21 cellular contexts compared by ENCODE assay signal in the genomic region with DNA sequence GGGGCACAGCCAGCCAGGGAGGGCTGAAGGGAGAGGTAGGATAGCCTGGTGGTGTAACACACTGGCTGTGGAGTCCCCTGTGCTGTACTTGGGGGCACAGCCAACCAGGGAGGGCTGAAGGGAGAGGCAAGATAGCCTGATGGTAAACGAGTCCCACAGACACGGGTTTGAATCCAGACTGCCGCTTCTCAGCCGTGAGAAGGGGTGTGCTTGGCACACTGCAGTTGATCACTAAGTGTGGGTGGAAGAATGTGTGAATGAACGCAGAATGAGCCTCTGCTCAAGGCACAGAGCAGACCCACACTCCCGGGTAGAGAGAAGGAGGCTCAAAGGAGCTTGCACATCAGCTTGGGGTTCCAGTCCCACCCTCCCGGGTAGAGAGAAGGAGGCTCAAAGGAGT.
A peak's percentile ranks its signal among the peaks of the same experiment; 100 is the strongest.
DNase-seq lines count a peak whose midpoint lies in the region; ATAC-seq, FAIRE-seq and TF ChIP-seq lines count a peak whose summit lies in the region.
"Had no signal": no experiment of that assay in that cellular context is flagged by ENCODE, and none has a peak within 500 bp of the region (broad histone marks: within the 10 kb centered on the region; RNA-seq: fewer than 3 reads in every experiment).

No MANE protein-coding gene starts in this region.

- H3K4me3 ChIP-seq in mucosa of descending colon = no peak overlapping the region
- H3K4me3 ChIP-seq: A549 had no signal

- H3K36me3 ChIP-seq in mucosa of descending colon (ENCODE audit: low read depth) = peaks cover 18% of the 10 kb centered on the region
- H3K36me3 ChIP-seq: BE2C had no signal

- H3K36me3 Mint-ChIP-seq in natural killer cell treated with Interleukin-12 subunit alpha and Interleukin-12 subunit beta and Interleukin-15 and Interleukin-18, amount 100 ng/mL, for 72 hours = peaks cover 23% of the 10 kb centered on the region
- H3K36me3 Mint-ChIP-seq in natural killer cell (peaks cover 14% of the 10 kb centered on the region), chondrocyte (ENCODE audit: low read depth) (peaks cover 35% of the 10 kb centered on the region)
- H3K36me3 Mint-ChIP-seq in activated T-cell treated with anti-CD3 and anti-CD28 coated beads, Interleukin-2, amount 50 U/mL, for 24 hours (ENCODE audit: low read depth) = peaks cover 71% of the 10 kb centered on the region

- no peaks in the 10 kb centered on the region for H3K4me1 ChIP-seq in mucosa of descending colon (ENCODE audit: low read depth)
- H3K4me1 ChIP-seq: BE2C had no signal

- DNase-seq in natural killer cell treated with Interleukin-12 subunit alpha and Interleukin-12 subunit beta and Interleukin-15 and Interleukin-18, amount 100 ng/mL, for 72 hours (ENCODE audit: low spot score) = peak; percentile 13
- DNase-seq in natural killer cell (no peak), chondrocyte (ENCODE audit: low spot score) (peak; percentile 35), mucosa of descending colon (peak in 2 of 3 donors; percentile 10), T-helper 1 cell (no peak), GM12891 (ENCODE audit: insufficient read length, low spot score) (no peak)
- no peak for DNase-seq in activated T-cell treated with anti-CD3 and anti-CD28 coated beads, Interleukin-2, amount 50 U/mL, for 24 hours
- DNase-seq: BE2C; CD8-positive, alpha-beta T cell; COR-L47; DMS153; DMS79 treated with DMSO at 0.1 percent for 48 hours; EL; HCEC 1CT; HFFc6 had no signal

- intact Hi-C loops in natural killer cell (cut with micrococcal nuclease) = no loop called here
- intact Hi-C loops in mucosa of descending colon (cut with DNase I, micrococcal nuclease) = no loop called here

- H3K27ac Mint-ChIP-seq in natural killer cell treated with Interleukin-12 subunit alpha and Interleukin-12 subunit beta and Interleukin-15 and Interleukin-18, amount 100 ng/mL, for 72 hours = no peak overlapping the region
- H3K27ac Mint-ChIP-seq in natural killer cell (no peak overlapping the region), chondrocyte (ENCODE audit: unreplicated experiment) (no peak overlapping the region)
- H3K27ac Mint-ChIP-seq in activated T-cell treated with anti-CD3 and anti-CD28 coated beads, Interleukin-2, amount 50 U/mL, for 24 hours = no peak overlapping the region
- H3K27ac Mint-ChIP-seq: CD8-positive, alpha-beta T cell; HFFc6 had no signal

- H3K4me3 Mint-ChIP-seq in natural killer cell treated with Interleukin-12 subunit alpha and Interleukin-12 subunit beta and Interleukin-15 and Interleukin-18, amount 100 ng/mL, for 72 hours = no peak overlapping the region
- no peak overlapping the region for H3K4me3 Mint-ChIP-seq in natural killer cell
- H3K4me3 Mint-ChIP-seq in chondrocyte (ENCODE audit: unreplicated experiment) = no peak overlapping the region
- H3K4me3 Mint-ChIP-seq in activated T-cell treated with anti-CD3 and anti-CD28 coated beads, Interleukin-2, amount 50 U/mL, for 24 hours = no peak overlapping the region
- H3K4me3 Mint-ChIP-seq: CD8-positive, alpha-beta T cell; HFFc6 had no signal

- FAIRE-seq in GM12891 (lab: Jason Lieb, UNC) = no peak
- FAIRE-seq: A549, D721Med, G401.6, GM19239, HepG2, HTR-8/SVneo had no signal

- H3K9me3 ChIP-seq in mucosa of descending colon = no peaks in the 10 kb centered on the region
- H3K9me3 ChIP-seq: BE2C had no signal

- peaks cover 0 to 3% of the 10 kb centered on the region in 2 donors for H3K4me1 Mint-ChIP-seq in natural killer cell treated with Interleukin-12 subunit alpha and Interleukin-12 subunit beta and Interleukin-15 and Interleukin-18, amount 100 ng/mL, for 72 hours (ENCODE audit: low read depth in 2 of 2)
- H3K4me1 Mint-ChIP-seq in natural killer cell = peaks cover 0 to 3% of the 10 kb centered on the region in 2 donors
- no peaks in the 10 kb centered on the region for H3K4me1 Mint-ChIP-seq in chondrocyte (ENCODE audit: low read depth)
- no peaks in the 10 kb centered on the region for H3K4me1 Mint-ChIP-seq in activated T-cell treated with anti-CD3 and anti-CD28 coated beads, Interleukin-2, amount 50 U/mL, for 24 hours (ENCODE audit: low read depth)

- TF ChIP-seq CTCF in natural killer cell (IDR thresholded peaks at IDR 0.05) (no peak), chondrocyte (IDR thresholded peaks at IDR 0.05) (no peak), mucosa of descending colon (IDR thresholded peaks at IDR 0.05) (no peak)

- ATAC-seq in natural killer cell treated with Interleukin-12 subunit alpha and Interleukin-12 subunit beta and Interleukin-15 and Interleukin-18, amount 100 ng/mL, for 72 hours = no peak
- ATAC-seq in natural killer cell = no peak
- ATAC-seq in mucosa of descending colon = no peak
- ATAC-seq: A549; CD8-positive, alpha-beta T cell had no signal

- TF ChIP-seq POLR2A in GM12891 (IDR thresholded peaks at IDR 0.05; ENCODE audit: low read depth, low read length) = no peak

- H3K9me3 Mint-ChIP-seq in natural killer cell treated with Interleukin-12 subunit alpha and Interleukin-12 subunit beta and Interleukin-15 and Interleukin-18, amount 100 ng/mL, for 72 hours = peaks cover 4% of the 10 kb centered on the region
- peaks cover 0 to 4% of the 10 kb centered on the region in 2 donors for H3K9me3 Mint-ChIP-seq in natural killer cell
- peaks cover 5% of the 10 kb centered on the region for H3K9me3 Mint-ChIP-seq in chondrocyte (ENCODE audit: low read depth)
- H3K9me3 Mint-ChIP-seq in activated T-cell treated with anti-CD3 and anti-CD28 coated beads, Interleukin-2, amount 50 U/mL, for 24 hours = peaks cover 5% of the 10 kb centered on the region

- no peaks in the 10 kb centered on the region for H3K27me3 Mint-ChIP-seq in natural killer cell treated with Interleukin-12 subunit alpha and Interleukin-12 subunit beta and Interleukin-15 and Interleukin-18, amount 100 ng/mL, for 72 hours
- no peaks in the 10 kb centered on the region for H3K27me3 Mint-ChIP-seq in natural killer cell (ENCODE audit: low read depth in 2 of 2)
- H3K27me3 Mint-ChIP-seq in chondrocyte (ENCODE audit: low read depth) = no peaks in the 10 kb centered on the region
- H3K27me3 Mint-ChIP-seq in activated T-cell treated with anti-CD3 and anti-CD28 coated beads, Interleukin-2, amount 50 U/mL, for 24 hours = no peaks in the 10 kb centered on the region

TF ChIP-seq in GM12891, 5 proteins besides CTCF, POLR2A, EP300 and RAD21:
- TF ChIP-seq POU2F2 (IDR thresholded peaks at IDR 0.05; ENCODE audit: low read depth, low read length) = no peak
- TF ChIP-seq PAX5 (IDR thresholded peaks at IDR 0.05; ENCODE audit: insufficient read depth, low read length, severe bottlenecking) = no peak
- TF ChIP-seq TAF1 (IDR thresholded peaks at IDR 0.05; ENCODE audit: low read depth, low read length) = no peak
- no peak for TF ChIP-seq SPI1 (IDR thresholded peaks at IDR 0.05; ENCODE audit: low read depth, low read length)
- no peak for TF ChIP-seq POLR2AphosphoS5 (IDR thresholded peaks at IDR 0.05; ENCODE audit: low read depth, low read length)

Comparison
In these comparisons a context has a peak if more than half of its experiments do, and no peak if none do; other contexts are left out.
1. DNase-seq: peak in natural killer cell treated with Interleukin-12 subunit alpha and Interleukin-12 subunit beta and Interleukin-15 and Interleukin-18, amount 100 ng/mL, for 72 hours (single experiment), chondrocyte (single experiment) and mucosa of descending colon (2 of 3); none in natural killer cell (single experiment), T-helper 1 cell (0 of 5), GM12891 (single experiment) and activated T-cell treated with anti-CD3 and anti-CD28 coated beads, Interleukin-2, amount 50 U/mL, for 24 hours (single experiment).